Comparison of ENCODE assay signal across 15 cellular contexts in genomic region chr1:8430476-8430875, GRCh38.
A peak's percentile ranks its signal among the peaks of the same experiment; 100 is the strongest.
DNase-seq lines count a peak whose midpoint lies in the region; ATAC-seq and TF ChIP-seq lines count a peak whose summit lies in the region.
"Had no signal": no experiment of that assay in that cellular context is flagged by ENCODE, and none has a peak within 500 bp of the region (broad histone marks: within the 10 kb centered on the region; RNA-seq: fewer than 3 reads in every experiment).

No MANE protein-coding gene starts in this region.

- no peaks in the 10 kb centered on the region for H3K27me3 Mint-ChIP-seq in CD4-positive, alpha-beta T cell
- no peaks in the 10 kb centered on the region for H3K27me3 Mint-ChIP-seq in activated CD8-positive, alpha-beta T cell treated with anti-CD3 and anti-CD28 coated beads, Interleukin-2, amount 10 ng/mL, durations not matched to agents 7 days and 5 days (ENCODE audit: low read depth)
- H3K27me3 Mint-ChIP-seq in naive thymus-derived CD8-positive, alpha-beta T cell = no peaks in the 10 kb centered on the region
- H3K27me3 Mint-ChIP-seq: dendritic cell treated with granulocyte-macrophage colony-stimulating factor and Interleukin-4, amounts not matched to agents 40 ng/mL and 50 ng/mL, for 4 days had no signal

- peaks cover 71% of the 10 kb centered on the region for H3K4me1 Mint-ChIP-seq in CD4-positive, alpha-beta T cell (ENCODE audit: low read depth)
- H3K4me1 Mint-ChIP-seq in activated CD8-positive, alpha-beta T cell treated with anti-CD3 and anti-CD28 coated beads, Interleukin-2, amount 10 ng/mL, durations not matched to agents 7 days and 5 days (ENCODE audit: low read depth) = peaks cover 67% of the 10 kb centered on the region
- peaks cover 37 to 88% (median 78%) of the 10 kb centered on the region in 4 donors for H3K4me1 Mint-ChIP-seq in naive thymus-derived CD8-positive, alpha-beta T cell

- no peak for DNase-seq in CD4-positive, alpha-beta T cell
- DNase-seq in HL-60 (ENCODE audit: low read depth in 1 of 2, low spot score in 1 of 2) = no peak
- peak; percentile 75 for DNase-seq in activated CD8-positive, alpha-beta T cell treated with anti-CD3 and anti-CD28 coated beads, Interleukin-2, amount 10 ng/mL, durations not matched to agents 7 days and 5 days
- DNase-seq in naive thymus-derived CD8-positive, alpha-beta T cell = peak in 1 of 10 donors; percentile 20
- no peak for DNase-seq in NCI-H226
- no peak for DNase-seq in NCI-H146 (lab: John Stamatoyannopoulos, UW)
- DNase-seq: BE2C, esophagus squamous epithelium, kidney glomerular epithelial cell, testis had no signal

- H3K4me3 Mint-ChIP-seq in CD4-positive, alpha-beta T cell = peak overlapping the region; percentile 66
- peak overlapping the region; percentile 11 for H3K4me3 Mint-ChIP-seq in activated CD8-positive, alpha-beta T cell treated with anti-CD3 and anti-CD28 coated beads, Interleukin-2, amount 10 ng/mL, durations not matched to agents 7 days and 5 days
- H3K4me3 Mint-ChIP-seq in naive thymus-derived CD8-positive, alpha-beta T cell = peak overlapping the region; percentile 30 to 77 (median 59)
- H3K4me3 Mint-ChIP-seq: dendritic cell treated with granulocyte-macrophage colony-stimulating factor and Interleukin-4, amounts not matched to agents 40 ng/mL and 50 ng/mL, for 4 days had no signal

- peak; percentile 46 for ATAC-seq in CD4-positive, alpha-beta T cell (ENCODE audit: poor library complexity)
- ATAC-seq in activated CD8-positive, alpha-beta T cell treated with anti-CD3 and anti-CD28 coated beads, Interleukin-2, amount 10 ng/mL, durations not matched to agents 7 days and 5 days = peak; percentile 59
- peak in 1 of 2 donors; percentile 50 for ATAC-seq in naive thymus-derived CD8-positive, alpha-beta T cell
- ATAC-seq in HG02973 (IDR thresholded peaks at IDR 0.05; ENCODE audit: unreplicated experiment) = no peak
- no peak for ATAC-seq in HG02610 (IDR thresholded peaks at IDR 0.05; ENCODE audit: unreplicated experiment)

- intact Hi-C loops in CD4-positive, alpha-beta T cell (cut with DNase I, micrococcal nuclease) = loop anchor here in 1 of 2 experiments (2.0 kb wide), 1 partner anchor 42 kb away; no protein-coding TSS in a partner anchor

- peak overlapping the region; percentile 24 for H3K27ac ChIP-seq in CD4-positive, alpha-beta T cell (ENCODE audit: low read depth, low read length)
- peak overlapping the region; percentile 16; the same call in 1 of the 2 replicates for H3K27ac ChIP-seq in HL-60 (replicated peaks)
- H3K27ac ChIP-seq: esophagus squamous epithelium, SJSA1, testis, VCaP had no signal

- no peak for TF ChIP-seq CTCF in CD4-positive, alpha-beta T cell (IDR thresholded peaks at IDR 0.05)
- no peak for TF ChIP-seq CTCF in HL-60 (IDR thresholded peaks at IDR 0.05; ENCODE audit: insufficient read depth, low read length)

- peak overlapping the region; percentile 88 for H3K27ac Mint-ChIP-seq in CD4-positive, alpha-beta T cell
- peak overlapping the region; percentile 50 for H3K27ac Mint-ChIP-seq in activated CD8-positive, alpha-beta T cell treated with anti-CD3 and anti-CD28 coated beads, Interleukin-2, amount 10 ng/mL, durations not matched to agents 7 days and 5 days
- H3K27ac Mint-ChIP-seq in naive thymus-derived CD8-positive, alpha-beta T cell = peak overlapping the region in 8 of 10 donors; percentile 36 to 92 (median 88)

- no peaks in the 10 kb centered on the region for H3K9me3 ChIP-seq in CD4-positive, alpha-beta T cell (ENCODE audit: control insufficient read depth, low read length)
- H3K9me3 ChIP-seq: BE2C, esophagus squamous epithelium, SJSA1, testis had no signal

- peaks cover 9% of the 10 kb centered on the region for H3K36me3 Mint-ChIP-seq in CD4-positive, alpha-beta T cell (ENCODE audit: low read depth)
- peaks cover 4% of the 10 kb centered on the region for H3K36me3 Mint-ChIP-seq in activated CD8-positive, alpha-beta T cell treated with anti-CD3 and anti-CD28 coated beads, Interleukin-2, amount 10 ng/mL, durations not matched to agents 7 days and 5 days (ENCODE audit: low read depth)
- H3K36me3 Mint-ChIP-seq in naive thymus-derived CD8-positive, alpha-beta T cell = peaks cover 0 to 3% (median 0%) of the 10 kb centered on the region in 3 donors

- POLR2A ChIA-PET in CD4-positive, alpha-beta T cell (lab: Charles Lee) = interaction anchor here (0.6 to 2.5 kb wide), 7 partner anchors 11 to 95 kb away, joined by 3 to 14 read pairs (median 4); no protein-coding TSS in a partner anchor
- POLR2A ChIA-PET in activated CD8-positive, alpha-beta T cell treated with anti-CD3 and anti-CD28 coated beads, Interleukin-2, amount 10 ng/mL, durations not matched to agents 7 days and 5 days (lab: Charles Lee) = interaction anchor here (0.5 to 1.9 kb wide), 4 partner anchors 23 to 649 kb away, joined by 3 to 7 read pairs (median 3); no protein-coding TSS in a partner anchor
- POLR2A ChIA-PET in naive thymus-derived CD8-positive, alpha-beta T cell (lab: Charles Lee) = interaction anchor here (0.5 to 1.4 kb wide), 6 partner anchors 8 to 994 kb away, joined by 3 to 9 read pairs (median 5); partner anchors contain the start of gene ENO1

- no peaks in the 10 kb centered on the region for H3K9me3 Mint-ChIP-seq in CD4-positive, alpha-beta T cell
- no peaks in the 10 kb centered on the region for H3K9me3 Mint-ChIP-seq in activated CD8-positive, alpha-beta T cell treated with anti-CD3 and anti-CD28 coated beads, Interleukin-2, amount 10 ng/mL, durations not matched to agents 7 days and 5 days (ENCODE audit: insufficient read depth)
- H3K9me3 Mint-ChIP-seq in naive thymus-derived CD8-positive, alpha-beta T cell = no peaks in the 10 kb centered on the region
- H3K9me3 Mint-ChIP-seq: dendritic cell treated with granulocyte-macrophage colony-stimulating factor and Interleukin-4, amounts not matched to agents 40 ng/mL and 50 ng/mL, for 4 days had no signal

- CTCF ChIA-PET in CD4-positive, alpha-beta T cell (lab: Charles Lee) = interaction anchor here (0.7 to 2.4 kb wide), 12 partner anchors 10 to 96 kb away, joined by 3 to 13 read pairs (median 4); no protein-coding TSS in a partner anchor
- CTCF ChIA-PET in activated CD8-positive, alpha-beta T cell treated with anti-CD3 and anti-CD28 coated beads, Interleukin-2, amount 10 ng/mL, durations not matched to agents 7 days and 5 days (lab: Charles Lee) = interaction anchor here (0.8 to 3.3 kb wide), 16 partner anchors 10 to 219 kb away, joined by 3 to 21 read pairs (median 4); no protein-coding TSS in a partner anchor

- H3K27me3 ChIP-seq in CD4-positive, alpha-beta T cell (ENCODE audit: control insufficient read depth, insufficient read depth, low read length) = no peaks in the 10 kb centered on the region
- no peaks in the 10 kb centered on the region for H3K27me3 ChIP-seq in HL-60 (ENCODE audit: insufficient read depth, poor library complexity, severe bottlenecking)
- H3K27me3 ChIP-seq: BE2C, esophagus squamous epithelium, SJSA1, testis had no signal

- no peak overlapping the region for H3K4me3 ChIP-seq in HL-60 (replicated peaks; ENCODE audit: insufficient read depth, low read length)
- H3K4me3 ChIP-seq: esophagus squamous epithelium, SJSA1, testis had no signal

Comparison
In these comparisons a context has a peak if more than half of its experiments do, and no peak if none do; other contexts are left out.
1. ATAC-seq: peak in CD4-positive, alpha-beta T cell (single experiment) and activated CD8-positive, alpha-beta T cell treated with anti-CD3 and anti-CD28 coated beads, Interleukin-2, amount 10 ng/mL, durations not matched to agents 7 days and 5 days (single experiment); none in HG02973 (single experiment) and HG02610 (single experiment).
2. H3K4me3 Mint-ChIP-seq: peak in every context shown above with its lines; median percentile 66 in CD4-positive, alpha-beta T cell; 59 in naive thymus-derived CD8-positive, alpha-beta T cell; 11 in activated CD8-positive, alpha-beta T cell treated with anti-CD3 and anti-CD28 coated beads, Interleukin-2, amount 10 ng/mL, durations not matched to agents 7 days and 5 days.
3. Peak in every context shown above with its lines, with median percentiles within 50 percentile points of each other: H3K27ac Mint-ChIP-seq.